8 cellular contexts compared by ENCODE assay signal in genomic region chr4:102819100-102819499, GRCh38. TPM values are rescaled to one million over a fixed set of nuclear protein-coding genes. Genes with fewer than 3 reads are reported as not detected.
DNase-seq lines count a peak whose midpoint lies in the region; ATAC-seq, FAIRE-seq and TF ChIP-seq lines count a peak whose summit lies in the region.
"Not testable (repeated sequence)": the region's sequence is repeated elsewhere in the genome, so short reads cannot be mapped to it uniquely, and the experiment has no call there.

No MANE protein-coding gene starts in this region.

- not testable (repeated sequence) for TF ChIP-seq CTCF in CD8-positive, alpha-beta T cell (IDR thresholded peaks at IDR 0.05); astrocyte (IDR thresholded peaks at IDR 0.05; ENCODE audit: insufficient read depth, low read depth, low read length); endothelial cell (IDR thresholded peaks at IDR 0.05; ENCODE audit: unreplicated experiment); right lobe of liver (IDR thresholded peaks at IDR 0.05); osteoblast (IDR thresholded peaks at IDR 0.05; ENCODE audit: extremely low read depth, low read depth, low read length); type B pancreatic cell (conservative IDR thresholded peaks at IDR 0.05)

- H3K4me2 ChIP-seq in astrocyte (ENCODE audit: low read length) (peak overlapping the region; percentile 44), osteoblast (ENCODE audit: insufficient read depth, low read length) (peak overlapping the region; percentile 42)

- intact Hi-C loops in CD8-positive, alpha-beta T cell (cut with DNase I, micrococcal nuclease), result loop anchor here (1.0 to 2.0 kb wide), 2 partner anchors 8 to 190 kb away; partner anchors contain the start of gene UBE2D3 (in 1 of the 2)
- intact Hi-C loops in right lobe of liver (cut with DNase I), result not testable (repeated sequence)

- CTCF ChIA-PET in CD8-positive, alpha-beta T cell (lab: Charles Lee), result not testable (repeated sequence)
- CTCF ChIA-PET in T-cell (lab: Charles Lee), result interaction anchor here (0.6 to 5.2 kb wide), 7 partner anchors 8 to 371 kb away, joined by 3 to 29 read pairs (median 4); partner anchors contain the start of gene UBE2D3 (in 1 of the 2)

- H3K4me1 ChIP-seq in CD8-positive, alpha-beta T cell (ENCODE audit: insufficient read depth, low read length), result peaks cover 95% of the 10 kb centered on the region
- H3K4me1 ChIP-seq in astrocyte (ENCODE audit: insufficient read depth, low read length) (peaks cover 58% of the 10 kb centered on the region), right lobe of liver (peaks cover 0 to 83% (median 37%) of the 10 kb centered on the region in 4 donors), osteoblast (ENCODE audit: insufficient read depth, low read length) (peaks cover 91% of the 10 kb centered on the region)

- not testable (repeated sequence) for TF ChIP-seq POLR2A in right lobe of liver (IDR thresholded peaks at IDR 0.05)

- not testable (repeated sequence) for ATAC-seq in CD8-positive, alpha-beta T cell; T-cell (replicated peaks in 1 of 4); activated T-cell treated with anti-CD3 and anti-CD28 coated beads, Interleukin-2, amount 50 U/mL, for 72 hours (replicated peaks in 1 of 2)
- peak; percentile 40 to 67 (median 52) for ATAC-seq in right lobe of liver

- peak overlapping the region; percentile 46 for H3K27ac ChIP-seq in CD8-positive, alpha-beta T cell (ENCODE audit: low read depth, low read length)
- peak overlapping the region; percentile 25 for H3K27ac ChIP-seq in astrocyte (ENCODE audit: low read depth, low read length)
- not testable (repeated sequence) for H3K27ac ChIP-seq in right lobe of liver
- H3K27ac ChIP-seq in osteoblast (ENCODE audit: low read depth, low read length), result peak overlapping the region; percentile 75

- H4K20me1 ChIP-seq in astrocyte (ENCODE audit: insufficient read depth, low read length) (peaks cover 86% of the 10 kb centered on the region), osteoblast (ENCODE audit: insufficient read depth, low read length) (peaks cover 92% of the 10 kb centered on the region)

- H3K4me3 Mint-ChIP-seq in CD8-positive, alpha-beta T cell, result peak overlapping the region; percentile 85
- H3K4me3 Mint-ChIP-seq in T-cell (peak overlapping the region in 2 of 3 donors; percentile 35 to 52), astrocyte (ENCODE audit: unreplicated experiment) (peak overlapping the region; percentile 65), endothelial cell (ENCODE audit: unreplicated experiment) (peak overlapping the region; percentile 23), type B pancreatic cell (peak overlapping the region; percentile 27)
- peak overlapping the region; percentile 59 to 88 for H3K4me3 Mint-ChIP-seq in activated T-cell treated with anti-CD3 and anti-CD28 coated beads, Interleukin-2, amount 50 U/mL, for 72 hours

- peak overlapping the region; percentile 95 for H3K27ac Mint-ChIP-seq in CD8-positive, alpha-beta T cell
- peak overlapping the region; percentile 52 to 92 for H3K27ac Mint-ChIP-seq in T-cell
- H3K27ac Mint-ChIP-seq in activated T-cell treated with anti-CD3 and anti-CD28 coated beads, Interleukin-2, amount 50 U/mL, for 72 hours, result peak overlapping the region; percentile 92
- not testable (repeated sequence) for H3K27ac Mint-ChIP-seq in astrocyte (ENCODE audit: unreplicated experiment); endothelial cell (ENCODE audit: unreplicated experiment)
- peak overlapping the region; percentile 87 for H3K27ac Mint-ChIP-seq in type B pancreatic cell

- FAIRE-seq in astrocyte (lab: Jason Lieb, UNC), result not testable (repeated sequence)

- not testable (repeated sequence) for H3K9me3 Mint-ChIP-seq in CD8-positive, alpha-beta T cell; T-cell; activated T-cell treated with anti-CD3 and anti-CD28 coated beads, Interleukin-2, amount 50 U/mL, for 72 hours; astrocyte (ENCODE audit: unreplicated experiment); endothelial cell (ENCODE audit: unreplicated experiment); type B pancreatic cell

- H3K9me3 ChIP-seq in CD8-positive, alpha-beta T cell (ENCODE audit: low read length); astrocyte (ENCODE audit: insufficient read depth, low read depth, low read length); right lobe of liver; osteoblast (ENCODE audit: low read depth, low read length): not testable (repeated sequence)

- peaks cover 85% of the 10 kb centered on the region for H3K4me1 Mint-ChIP-seq in CD8-positive, alpha-beta T cell (ENCODE audit: low read depth)
- H3K4me1 Mint-ChIP-seq in T-cell (peaks cover 86 to 93% (median 92%) of the 10 kb centered on the region in 3 donors), astrocyte (ENCODE audit: low read depth, unreplicated experiment) (peaks cover 61% of the 10 kb centered on the region), endothelial cell (ENCODE audit: unreplicated experiment) (peaks cover 59% of the 10 kb centered on the region), type B pancreatic cell (ENCODE audit: unreplicated experiment) (peaks cover 50% of the 10 kb centered on the region)
- peaks cover 86% of the 10 kb centered on the region for H3K4me1 Mint-ChIP-seq in activated T-cell treated with anti-CD3 and anti-CD28 coated beads, Interleukin-2, amount 50 U/mL, for 72 hours (ENCODE audit: low read depth)

- not testable (repeated sequence) for DNase-seq in CD8-positive, alpha-beta T cell; T-cell; activated T-cell treated with anti-CD3 and anti-CD28 coated beads, Interleukin-2, amount 50 U/mL, for 72 hours; astrocyte (ENCODE audit: low read depth); endothelial cell (ENCODE audit: low spot score); osteoblast (ENCODE audit: insufficient read length, low spot score, missing footprints); type B pancreatic cell (ENCODE audit: extremely low spot score, unreplicated experiment)
- peak in 1 of 3 donors; percentile 24 for DNase-seq in right lobe of liver

- 54% methylated on average over 10 of the region's 10 CpGs for WGBS in right lobe of liver (ENCODE audit: insufficient coverage, low coverage, low lambda C conversion rate, missing lambda C conversion rate)

- not testable (repeated sequence) for H3K4me3 ChIP-seq in CD8-positive, alpha-beta T cell (ENCODE audit: low read depth, low read length); astrocyte (ENCODE audit: insufficient read depth, low read depth, low read length); right lobe of liver; osteoblast (ENCODE audit: insufficient read depth, low read length)

- not testable (repeated sequence) for H3K27me3 Mint-ChIP-seq in CD8-positive, alpha-beta T cell (ENCODE audit: low read depth); T-cell; activated T-cell treated with anti-CD3 and anti-CD28 coated beads, Interleukin-2, amount 50 U/mL, for 72 hours (ENCODE audit: low read depth); astrocyte (ENCODE audit: low read depth, unreplicated experiment); endothelial cell (ENCODE audit: unreplicated experiment); type B pancreatic cell

- H3K36me3 Mint-ChIP-seq in CD8-positive, alpha-beta T cell, result peaks cover 72% of the 10 kb centered on the region
- H3K36me3 Mint-ChIP-seq in T-cell (peaks cover 48% of the 10 kb centered on the region), endothelial cell (ENCODE audit: low read depth, unreplicated experiment) (peaks cover 13% of the 10 kb centered on the region), type B pancreatic cell (peaks cover 45% of the 10 kb centered on the region)
- peaks cover 10 to 63% of the 10 kb centered on the region in 2 donors for H3K36me3 Mint-ChIP-seq in activated T-cell treated with anti-CD3 and anti-CD28 coated beads, Interleukin-2, amount 50 U/mL, for 72 hours (ENCODE audit: insufficient read depth in 2 of 2)
- H3K36me3 Mint-ChIP-seq in astrocyte (ENCODE audit: low read depth, unreplicated experiment), result not testable (repeated sequence)

- POLR2A ChIA-PET in CD8-positive, alpha-beta T cell (lab: Charles Lee), result interaction anchor here (3.8 to 5.2 kb wide), 2 partner anchors 8 to 50 kb away, joined by 11 to 51 read pairs; partner anchors contain the start of genes CISD2 and UBE2D3
- POLR2A ChIA-PET in T-cell (lab: Charles Lee), result interaction anchor here (0.6 to 7.3 kb wide), 5 partner anchors 9 to 49 kb away, joined by 3 to 40 read pairs (median 4); partner anchors contain the start of genes CISD2 (in 1 of the 2) and UBE2D3 (in 1 of the 2)

- not testable (repeated sequence) for H2AFZ ChIP-seq in astrocyte (ENCODE audit: low read depth, low read length); osteoblast (ENCODE audit: low read length)

- peaks cover 100% of the 10 kb centered on the region for H3K79me2 ChIP-seq in astrocyte (ENCODE audit: insufficient read depth, low read length)
- peaks cover 100% of the 10 kb centered on the region for H3K79me2 ChIP-seq in osteoblast (ENCODE audit: insufficient read depth, low read length)

- not testable (repeated sequence) for H3K27me3 ChIP-seq in CD8-positive, alpha-beta T cell (ENCODE audit: insufficient read depth, low read length); astrocyte (ENCODE audit: insufficient read depth, low read length); right lobe of liver; osteoblast (ENCODE audit: insufficient read depth, low read length)

- not testable (repeated sequence) for H3K9ac ChIP-seq in astrocyte (ENCODE audit: low read length)

- H3K36me3 ChIP-seq in CD8-positive, alpha-beta T cell (ENCODE audit: insufficient read depth, low read length); astrocyte (ENCODE audit: insufficient read depth, low read length); right lobe of liver: not testable (repeated sequence)
- H3K36me3 ChIP-seq in osteoblast (ENCODE audit: insufficient read depth, low read length), result peaks cover 18% of the 10 kb centered on the region

RNA-seq across cellular contexts. Expression of gene UBE2D3, which starts 8.3 kb away (rescaled TPM):
- 100 to 1,000 TPM; 752 to 758 TPM for total RNA-seq in CD8-positive, alpha-beta T cell
- total RNA-seq in T-cell (100 to 1,000 TPM; 274 to 487 (median 289) TPM), astrocyte (300 and 340 TPM in 2 replicates), endothelial cell (ENCODE audit: unreplicated experiment) (370 TPM), right lobe of liver (100 to 1,000 TPM; 127 to 304 (median 190) TPM), osteoblast (390 and 426 TPM in 2 replicates), type B pancreatic cell (ENCODE audit: low replicate concordance) (288 and 302 TPM in 2 replicates)
- total RNA-seq in activated T-cell treated with anti-CD3 and anti-CD28 coated beads, Interleukin-2, amount 50 U/mL, for 72 hours, result 100 to 1,000 TPM; 460 to 481 TPM

RNA-seq across cellular contexts. Expression of gene CISD2, which starts 49.7 kb away (rescaled TPM):
- 10 to 100 TPM; 14.3 to 14.4 TPM for total RNA-seq in CD8-positive, alpha-beta T cell
- 10 to 100 TPM; 12.2 to 14.2 (median 13.1) TPM for total RNA-seq in T-cell
- total RNA-seq in activated T-cell treated with anti-CD3 and anti-CD28 coated beads, Interleukin-2, amount 50 U/mL, for 72 hours, result 10 to 100 TPM; 36.3 to 38.4 TPM
- 29.4 and 31.0 TPM in 2 replicates for total RNA-seq in astrocyte
- total RNA-seq in endothelial cell (ENCODE audit: unreplicated experiment), result 27.2 TPM
- 10 to 100 TPM; 29.8 to 34.7 (median 33.1) TPM for total RNA-seq in right lobe of liver
- total RNA-seq in osteoblast, result 25.6 and 26.4 TPM in 2 replicates
- 25.6 and 27.9 TPM in 2 replicates for total RNA-seq in type B pancreatic cell (ENCODE audit: low replicate concordance)

RNA-seq across cellular contexts. Expression of gene MANBA, which starts 58.3 kb away (rescaled TPM):
- total RNA-seq in CD8-positive, alpha-beta T cell, result 10 to 100 TPM; 22.5 to 24.1 TPM
- total RNA-seq in T-cell (10 to 100 TPM; 20.8 to 27.8 (median 24.2) TPM), astrocyte (37.6 and 38.3 TPM in 2 replicates), endothelial cell (ENCODE audit: unreplicated experiment) (9.4 TPM), right lobe of liver (10 to 100 TPM; 11.3 to 18.2 (median 13.9) TPM), osteoblast (64.1 and 71.9 TPM in 2 replicates), type B pancreatic cell (ENCODE audit: low replicate concordance) (32.4 and 38.0 TPM in 2 replicates)
- 10 to 100 TPM; 14.8 to 16.8 TPM for total RNA-seq in activated T-cell treated with anti-CD3 and anti-CD28 coated beads, Interleukin-2, amount 50 U/mL, for 72 hours

Comparison
In these comparisons a context has a peak if more than half of its experiments do, and no peak if none do; other contexts are left out.
1. H3K4me3 Mint-ChIP-seq: peak in every context shown above with its lines; median percentile 85 in CD8-positive, alpha-beta T cell; 74 in activated T-cell treated with anti-CD3 and anti-CD28 coated beads, Interleukin-2, amount 50 U/mL, for 72 hours; 65 in astrocyte; 44 in T-cell; 27 in type B pancreatic cell; 23 in endothelial cell.